In genomic region chr12:98002887-98003493, GRCh38 we compare ENCODE assay signal across 7 cellular contexts.
DNase-seq lines count a peak whose midpoint lies in the region; ATAC-seq and TF ChIP-seq lines count a peak whose summit lies in the region.

No MANE protein-coding gene starts in this region.

- H3K4me3 ChIP-seq in GM06990 (replicated peaks; ENCODE audit: low read depth, low read length): no peak overlapping the region
- no peak overlapping the region for H3K4me3 ChIP-seq in RWPE2 (ENCODE audit: severe bottlenecking)
- H3K4me3 ChIP-seq in psoas muscle: no peak overlapping the region

- no peak overlapping the region for H3K27ac ChIP-seq in RWPE2 (ENCODE audit: poor library complexity, severe bottlenecking)
- H3K27ac ChIP-seq in psoas muscle: no peak overlapping the region

- H3K9me3 ChIP-seq in RWPE2 (ENCODE audit: severe bottlenecking) (no peaks in the 10 kb centered on the region), psoas muscle (no peaks in the 10 kb centered on the region)

- DNase-seq in GM06990 (ENCODE audit: extremely low read depth, insufficient read length) (no peak), RWPE2 (ENCODE audit: low spot score) (no peak), fibroblast of gingiva (ENCODE audit: low read depth) (peak; percentile 26), psoas muscle (no peak)

- TF ChIP-seq CTCF in GM06990 (IDR thresholded peaks at IDR 0.05; ENCODE audit: insufficient read depth, low read length, poor library complexity, severe bottlenecking) (peak; percentile 64), LNCAP (IDR thresholded peaks at IDR 0.05) (peak; percentile 68), RWPE2 (IDR thresholded peaks at IDR 0.05; ENCODE audit: poor library complexity, severe bottlenecking) (peak; percentile 46), psoas muscle (IDR thresholded peaks at IDR 0.05) (peak; percentile 17)

- intact Hi-C loops in psoas muscle (cut with DNase I): no loop called here

- H3K4me1 ChIP-seq in RWPE2 (ENCODE audit: insufficient read depth, poor library complexity, severe bottlenecking) (no peaks in the 10 kb centered on the region), psoas muscle (no peaks in the 10 kb centered on the region)

- WGBS in psoas muscle, 3 donors: 20 to 23% (median 20%) methylated on average over 9 of the region's 9 CpGs

- H3K36me3 ChIP-seq in GM06990 (ENCODE audit: control insufficient read depth, insufficient read depth, low read length): no peaks in the 10 kb centered on the region
- no peaks in the 10 kb centered on the region for H3K36me3 ChIP-seq in RWPE2 (ENCODE audit: low read depth)
- no peaks in the 10 kb centered on the region for H3K36me3 ChIP-seq in psoas muscle (ENCODE audit: insufficient read depth in 1 of 2, low read depth in 1 of 2)

- ATAC-seq in GM21515 (IDR thresholded peaks at IDR 0.05; ENCODE audit: unreplicated experiment): peak; percentile 81
- ATAC-seq in RWPE2 (ENCODE audit: low read depth): peak; percentile 35; the same call in 1 of the 3 replicates
- no peak for ATAC-seq in psoas muscle
- ATAC-seq in GM19452 (IDR thresholded peaks at IDR 0.05; ENCODE audit: unreplicated experiment): no peak

- no peaks in the 10 kb centered on the region for H3K27me3 ChIP-seq in GM06990 (replicated peaks; ENCODE audit: control insufficient read depth, insufficient read depth, low read length)
- H3K27me3 ChIP-seq in RWPE2 (ENCODE audit: insufficient read depth, poor library complexity, severe bottlenecking): no peaks in the 10 kb centered on the region
- H3K27me3 ChIP-seq in psoas muscle (ENCODE audit: insufficient read depth in 3 of 3, low read length in 2 of 3): no peaks in the 10 kb centered on the region

Comparison
In these comparisons a context has a peak if more than half of its experiments do, and no peak if none do; other contexts are left out.
1. CTCF ChIP-seq: peak in every context shown above with its lines; median percentile 68 in LNCAP; 64 in GM06990; 46 in RWPE2; 17 in psoas muscle.
2. ATAC-seq: peak in GM21515 (single experiment) and RWPE2 (single experiment); none in psoas muscle (0 of 4) and GM19452 (single experiment).